Comparison of ENCODE assay signal across 26 cellular contexts in genomic region chr10:121452581-121452980, GRCh38.
"Had no signal": no experiment of that assay in that cellular context is flagged by ENCODE, and none has a peak within 500 bp of the region (broad histone marks: within the 10 kb centered on the region; RNA-seq: fewer than 3 reads in every experiment).

No MANE protein-coding gene starts in this region.

- H3K27me3 Mint-ChIP-seq: activated CD4-positive, alpha-beta T cell treated with anti-CD3 and anti-CD28 coated beads for 36 hours; activated naive CD8-positive, alpha-beta T cell; activated T-helper 17 cell treated with anti-CD3 and anti-CD28 coated beads, Interleukin-2, amount 50 U/mL, for 72 hours; dendritic cell treated with granulocyte-macrophage colony-stimulating factor and Interleukin-4, amounts not matched to agents 40 ng/mL and 50 ng/mL, for 4 days; stimulated activated naive B cell treated with anti-CD40 and anti-IgM and Interleukin-4, amounts not matched to agents 10 μg/mL and 1 μg/mL and 100 μg/mL, for 72 hours had no signal

- H3K4me1 Mint-ChIP-seq: activated CD4-positive, alpha-beta T cell treated with anti-CD3 and anti-CD28 coated beads for 36 hours; activated T-helper 17 cell treated with anti-CD3 and anti-CD28 coated beads, Interleukin-2, amount 50 U/mL, for 72 hours; stimulated activated naive B cell treated with anti-CD40 and anti-IgM and Interleukin-4, amounts not matched to agents 10 μg/mL and 1 μg/mL and 100 μg/mL, for 72 hours; WTC11 had no signal

- H3K4me3 Mint-ChIP-seq: activated CD4-positive, alpha-beta T cell treated with anti-CD3 and anti-CD28 coated beads for 36 hours; activated naive CD8-positive, alpha-beta T cell; activated T-cell treated with anti-CD3 and anti-CD28 coated beads, Interleukin-2, amount 50 U/mL, for 24 hours; activated T-helper 17 cell treated with anti-CD3 and anti-CD28 coated beads, Interleukin-2, amount 50 U/mL, for 72 hours; dendritic cell treated with granulocyte-macrophage colony-stimulating factor and Interleukin-4, amounts not matched to agents 40 ng/mL and 50 ng/mL, for 4 days; stimulated activated naive B cell treated with anti-CD40 and anti-IgM and Interleukin-4, amounts not matched to agents 10 μg/mL and 1 μg/mL and 100 μg/mL, for 72 hours; T-helper 2 cell treated with Interferon-gamma antibody and Interleukin-4, amounts not matched to agents 5 μg/mL and 100 μg/mL, for 36 hours; WTC11 had no signal

- H3K27me3 ChIP-seq: adrenal gland, ascending aorta, brain microvascular endothelial cell, foreskin keratinocyte, right lobe of liver, transverse colon had no signal

- H3K36me3 ChIP-seq: adrenal gland, ascending aorta, brain microvascular endothelial cell, left ventricle myocardium inferior, right lobe of liver, transverse colon had no signal

- H3K9me3 Mint-ChIP-seq: dendritic cell treated with granulocyte-macrophage colony-stimulating factor and Interleukin-4, amounts not matched to agents 40 ng/mL and 50 ng/mL, for 4 days; stimulated activated naive B cell treated with anti-CD40 and anti-IgM and Interleukin-4, amounts not matched to agents 10 μg/mL and 1 μg/mL and 100 μg/mL, for 72 hours; T-helper 2 cell treated with Interferon-gamma antibody and Interleukin-4, amounts not matched to agents 5 μg/mL and 100 μg/mL, for 36 hours; WTC11 had no signal

- H3K4me1 ChIP-seq: adrenal gland, ascending aorta, foreskin keratinocyte, left ventricle myocardium inferior had no signal

- H3K27ac ChIP-seq: adrenal gland, ascending aorta, brain microvascular endothelial cell, foreskin keratinocyte, left ventricle myocardium inferior, right lobe of liver, transverse colon had no signal

- H3K4me3 ChIP-seq: adrenal gland, ascending aorta, left ventricle myocardium inferior, right lobe of liver, transverse colon had no signal

- DNase-seq: activated CD4-positive, alpha-beta T cell treated with anti-CD3 and anti-CD28 coated beads for 36 hours; activated CD4-positive, alpha-beta T cell treated with anti-CD3 and anti-CD28 coated beads, Interleukin-2, amount 50 U/mL, for 4 hours; activated CD8-positive, alpha-beta memory T cell treated with anti-CD3 and anti-CD28 coated beads for 24 hours; activated CD8-positive, alpha-beta memory T cell treated with anti-CD3 and anti-CD28 coated beads, Interleukin-2, amount 50 U/mL, for 4 hours; activated T-cell treated with anti-CD3 and anti-CD28 coated beads, Interleukin-2, amount 50 U/mL, for 24 hours; adrenal gland; brain microvascular endothelial cell; caudate nucleus; effector CD4-positive, alpha-beta T cell; foreskin keratinocyte; hippocampal formation; left ventricle myocardium inferior; mammary epithelial cell; occipital lobe; right lobe of liver; small intestine; stimulated activated CD4-positive, alpha-beta T cell treated with anti-CD3 and anti-CD28 coated beads, Interleukin-15, amount 100 ng/mL, for 24 hours; stimulated activated CD8-positive, alpha-beta memory T cell treated with anti-CD3 and anti-CD28 coated beads, Interleukin-4, amount 100 ng/mL, for 48 hours; stimulated activated naive B cell treated with anti-CD40 and anti-IgM and Interleukin-4, amounts not matched to agents 10 μg/mL and 1 μg/mL and 100 μg/mL, for 72 hours; transverse colon had no signal

- H3K9me3 ChIP-seq: adrenal gland, ascending aorta, left ventricle myocardium inferior, right lobe of liver, transverse colon had no signal

- H3K27ac Mint-ChIP-seq: activated CD4-positive, alpha-beta T cell treated with anti-CD3 and anti-CD28 coated beads for 36 hours; activated naive CD8-positive, alpha-beta T cell; activated T-cell treated with anti-CD3 and anti-CD28 coated beads, Interleukin-2, amount 50 U/mL, for 24 hours; activated T-helper 17 cell treated with anti-CD3 and anti-CD28 coated beads, Interleukin-2, amount 50 U/mL, for 72 hours; dendritic cell treated with granulocyte-macrophage colony-stimulating factor and Interleukin-4, amounts not matched to agents 40 ng/mL and 50 ng/mL, for 4 days; stimulated activated naive B cell treated with anti-CD40 and anti-IgM and Interleukin-4, amounts not matched to agents 10 μg/mL and 1 μg/mL and 100 μg/mL, for 72 hours; T-helper 2 cell treated with Interferon-gamma antibody and Interleukin-4, amounts not matched to agents 5 μg/mL and 100 μg/mL, for 36 hours; WTC11 had no signal

- H3K36me3 Mint-ChIP-seq: activated naive CD8-positive, alpha-beta T cell; stimulated activated naive B cell treated with anti-CD40 and anti-IgM and Interleukin-4, amounts not matched to agents 10 μg/mL and 1 μg/mL and 100 μg/mL, for 72 hours; WTC11 had no signal
